Comparison of ENCODE assay signal across 8 cellular contexts in genomic region chr2:85853499-85854165, GRCh38. TPM values are rescaled to one million over a fixed set of nuclear protein-coding genes. Genes with fewer than 3 reads are reported as not detected.
DNase-seq lines count a peak whose midpoint lies in the region; ATAC-seq, FAIRE-seq and TF ChIP-seq lines count a peak whose summit lies in the region.

No MANE protein-coding gene starts in this region.

- peak overlapping the region; percentile 76 for H3K4me3 Mint-ChIP-seq in activated CD4-positive, alpha-beta T cell treated with anti-CD3 and anti-CD28 coated beads, Interleukin-2, amount 10 ng/mL, durations not matched to agents 24 days and 14 days
- peak overlapping the region; percentile 71 for H3K4me3 Mint-ChIP-seq in activated CD8-positive, alpha-beta T cell treated with anti-CD3 and anti-CD28 coated beads for 36 hours

- no peaks in the 10 kb centered on the region for H3K9me3 ChIP-seq in mucosa of descending colon
- no peaks in the 10 kb centered on the region for H3K9me3 ChIP-seq in prostate gland

- no peaks in the 10 kb centered on the region for H3K27me3 Mint-ChIP-seq in activated CD4-positive, alpha-beta T cell treated with anti-CD3 and anti-CD28 coated beads, Interleukin-2, amount 10 ng/mL, durations not matched to agents 24 days and 14 days
- no peaks in the 10 kb centered on the region for H3K27me3 Mint-ChIP-seq in activated CD8-positive, alpha-beta T cell treated with anti-CD3 and anti-CD28 coated beads for 36 hours

- peak; percentile 30 for ATAC-seq in HG03025 (IDR thresholded peaks at IDR 0.05; ENCODE audit: low FRiP score, unreplicated experiment)
- ATAC-seq in activated CD8-positive, alpha-beta T cell treated with anti-CD3 and anti-CD28 coated beads for 36 hours = peak; percentile 55
- ATAC-seq in mucosa of descending colon = peak; percentile 57

- H3K27me3 ChIP-seq in prostate gland (replicated peaks; ENCODE audit: insufficient read depth) = no peaks in the 10 kb centered on the region

- no peak overlapping the region for H3K4me3 ChIP-seq in mucosa of descending colon
- no peak overlapping the region for H3K4me3 ChIP-seq in prostate gland

- DNase-seq in activated CD4-positive, alpha-beta T cell treated with anti-CD3 and anti-CD28 coated beads, Interleukin-2, amount 10 ng/mL, durations not matched to agents 24 days and 14 days = peak; percentile 87
- DNase-seq in activated CD4-positive, alpha-beta T cell treated with anti-CD3 and anti-CD28 coated beads for 1 hour = no peak
- peak; percentile 26 for DNase-seq in activated CD8-positive, alpha-beta T cell treated with anti-CD3 and anti-CD28 coated beads for 36 hours
- no peak for DNase-seq in mucosa of descending colon
- DNase-seq in RCC 7860 (ENCODE audit: low spot score) = no peak
- no peak for DNase-seq in prostate gland (ENCODE audit: low spot score)
- no peak for DNase-seq in NCI-H446 treated with DMSO at 0.1 percent for 48 hours (lab: John Stamatoyannopoulos, UW)

- peak overlapping the region; percentile 97 for H3K27ac Mint-ChIP-seq in activated CD4-positive, alpha-beta T cell treated with anti-CD3 and anti-CD28 coated beads, Interleukin-2, amount 10 ng/mL, durations not matched to agents 24 days and 14 days
- H3K27ac Mint-ChIP-seq in activated CD8-positive, alpha-beta T cell treated with anti-CD3 and anti-CD28 coated beads for 36 hours = peak overlapping the region; percentile 99

- H3K4me1 Mint-ChIP-seq in activated CD4-positive, alpha-beta T cell treated with anti-CD3 and anti-CD28 coated beads, Interleukin-2, amount 10 ng/mL, durations not matched to agents 24 days and 14 days = peaks cover 60% of the 10 kb centered on the region
- peaks cover 59% of the 10 kb centered on the region for H3K4me1 Mint-ChIP-seq in activated CD8-positive, alpha-beta T cell treated with anti-CD3 and anti-CD28 coated beads for 36 hours (ENCODE audit: low read depth)

- TF ChIP-seq CTCF in activated CD8-positive, alpha-beta T cell treated with anti-CD3 and anti-CD28 coated beads for 36 hours (IDR thresholded peaks at IDR 0.05) = no peak
- TF ChIP-seq CTCF in mucosa of descending colon (IDR thresholded peaks at IDR 0.05) (no peak), prostate gland (IDR thresholded peaks at IDR 0.05) (no peak)

- intact Hi-C loops in activated CD4-positive, alpha-beta T cell treated with anti-CD3 and anti-CD28 coated beads, Interleukin-2, amount 10 ng/mL, durations not matched to agents 24 days and 14 days (cut with micrococcal nuclease) = loop anchor here (1.0 to 10.0 kb wide), 6 partner anchors 8 to 341 kb away; partner anchors contain the start of genes IMMT and MRPL35
- intact Hi-C loops in activated CD8-positive, alpha-beta T cell treated with anti-CD3 and anti-CD28 coated beads for 36 hours (cut with micrococcal nuclease) = loop anchor here (5.0 kb wide), 1 partner anchor 34 kb away; the partner anchor contains the start of gene ST3GAL5
- intact Hi-C loops in mucosa of descending colon (cut with DNase I, micrococcal nuclease) (no loop called here), prostate gland (cut with DNase I) (loop anchor here (5.0 kb wide), 1 partner anchor 34 kb away; the partner anchor contains the start of gene ST3GAL5)

- POLR2A ChIA-PET in activated CD8-positive, alpha-beta T cell treated with anti-CD3 and anti-CD28 coated beads for 36 hours (lab: Charles Lee) = interaction anchor here (0.8 to 3.7 kb wide), 8 partner anchors 8 to 341 kb away, joined by 3 to 23 read pairs (median 3); partner anchors contain the start of genes IMMT and ST3GAL5

- H3K4me1 ChIP-seq in mucosa of descending colon (ENCODE audit: low read depth) (peaks cover 6% of the 10 kb centered on the region), prostate gland (replicated peaks) (no peaks in the 10 kb centered on the region)

- CTCF ChIA-PET in activated CD8-positive, alpha-beta T cell treated with anti-CD3 and anti-CD28 coated beads for 36 hours (lab: Charles Lee) = interaction anchor here (0.8 to 4.5 kb wide), 5 partner anchors 11 to 226 kb away, joined by 3 to 41 read pairs (median 4); partner anchors contain the start of gene ST3GAL5

- peaks cover 50% of the 10 kb centered on the region for H3K36me3 Mint-ChIP-seq in activated CD4-positive, alpha-beta T cell treated with anti-CD3 and anti-CD28 coated beads, Interleukin-2, amount 10 ng/mL, durations not matched to agents 24 days and 14 days (ENCODE audit: low read depth)
- peaks cover 42% of the 10 kb centered on the region for H3K36me3 Mint-ChIP-seq in activated CD8-positive, alpha-beta T cell treated with anti-CD3 and anti-CD28 coated beads for 36 hours (ENCODE audit: low read depth)

- H3K27ac ChIP-seq in prostate gland = no peak overlapping the region

- FAIRE-seq in RCC 7860 (lab: Jason Lieb, UNC) = no peak

- TF ChIP-seq POLR2A in prostate gland (IDR thresholded peaks at IDR 0.05) = no peak

- 70% methylated on average over 10 of the region's 10 CpGs for WGBS in prostate gland

- H3K9me3 Mint-ChIP-seq in activated CD4-positive, alpha-beta T cell treated with anti-CD3 and anti-CD28 coated beads, Interleukin-2, amount 10 ng/mL, durations not matched to agents 24 days and 14 days = peaks cover 13% of the 10 kb centered on the region
- peaks cover 16% of the 10 kb centered on the region for H3K9me3 Mint-ChIP-seq in activated CD8-positive, alpha-beta T cell treated with anti-CD3 and anti-CD28 coated beads for 36 hours

- H3K36me3 ChIP-seq in mucosa of descending colon (ENCODE audit: low read depth) (no peaks in the 10 kb centered on the region), prostate gland (no peaks in the 10 kb centered on the region)

RNA-seq across cellular contexts. Expression of gene ST3GAL5, which starts 35.2 kb away (rescaled TPM):
- total RNA-seq in activated CD4-positive, alpha-beta T cell treated with anti-CD3 and anti-CD28 coated beads, Interleukin-2, amount 10 ng/mL, durations not matched to agents 24 days and 14 days = 13.3 and 14.6 TPM in 2 replicates
- 10 to 100 TPM; 21.1 to 21.5 TPM for total RNA-seq in activated CD8-positive, alpha-beta T cell treated with anti-CD3 and anti-CD28 coated beads for 36 hours
- total RNA-seq in mucosa of descending colon (10 to 100 TPM in 1 of 3 donors, 1 to 10 TPM in 2; 5.0 to 19.0 (median 5.4) TPM), prostate gland (10 to 100 TPM; 24.7 to 38.6 TPM)

Comparison
In these comparisons a context has a peak if more than half of its experiments do, and no peak if none do; other contexts are left out.
1. DNase-seq: peak in activated CD4-positive, alpha-beta T cell treated with anti-CD3 and anti-CD28 coated beads, Interleukin-2, amount 10 ng/mL, durations not matched to agents 24 days and 14 days (single experiment) and activated CD8-positive, alpha-beta T cell treated with anti-CD3 and anti-CD28 coated beads for 36 hours (single experiment); none in activated CD4-positive, alpha-beta T cell treated with anti-CD3 and anti-CD28 coated beads for 1 hour (single experiment), mucosa of descending colon (0 of 3), RCC 7860 (single experiment), prostate gland (single experiment) and NCI-H446 treated with DMSO at 0.1 percent for 48 hours (single experiment).
2. intact Hi-C loops: an anchor here in activated CD4-positive, alpha-beta T cell treated with anti-CD3 and anti-CD28 coated beads, Interleukin-2, amount 10 ng/mL, durations not matched to agents 24 days and 14 days (1.0 to 10.0 kb wide), activated CD8-positive, alpha-beta T cell treated with anti-CD3 and anti-CD28 coated beads for 36 hours (5.0 kb wide) and prostate gland (5.0 kb wide); none called in mucosa of descending colon.
3. Peak in every context shown above with its lines, with median percentiles within 50 percentile points of each other: ATAC-seq.